ENCODE assay signal across 14 cellular contexts in genomic region chr22:45460288-45461109, GRCh38. TPM values are rescaled to one million over a fixed set of nuclear protein-coding genes. Genes with fewer than 3 reads are reported as not detected.
DNase-seq lines count a peak whose midpoint lies in the region; ATAC-seq, FAIRE-seq and TF ChIP-seq lines count a peak whose summit lies in the region.
"Had no signal": no experiment of that assay in that cellular context is flagged by ENCODE, and none has a peak within 500 bp of the region (broad histone marks: within the 10 kb centered on the region; RNA-seq: fewer than 3 reads in every experiment).

No MANE protein-coding gene starts in this region.

- no peak overlapping the region for H3K9ac ChIP-seq in colonic mucosa (ENCODE audit: low read depth in 2 of 2, low read length in 2 of 2)

- FAIRE-seq in GM12891 (lab: Jason Lieb, UNC) = no peak

- WGBS in hepatocyte (ENCODE audit: low lambda C conversion rate, missing lambda C conversion rate) = 55% methylated on average over 14 of the region's 14 CpGs
- 68 to 78% methylated on average over 14 of the region's 14 CpGs for WGBS in sigmoid colon, 2 donors

- POLR2A ChIA-PET in BJ (lab: Charles Lee) = interaction anchor here (1.0 kb wide), 1 partner anchor 9 kb away, joined by 7 read pairs; no protein-coding TSS in a partner anchor

- no peak overlapping the region for H2AFZ ChIP-seq in hepatocyte

- H4K20me1 ChIP-seq in hepatocyte (ENCODE audit: insufficient read depth, poor library complexity, severe bottlenecking) = no peaks in the 10 kb centered on the region

- H3K4me1 ChIP-seq in colonic mucosa (no peaks in the 10 kb centered on the region), hepatocyte (ENCODE audit: insufficient read depth) (peaks cover 13% of the 10 kb centered on the region), sigmoid colon (no peaks in the 10 kb centered on the region)

- no peaks in the 10 kb centered on the region for H3K9me2 ChIP-seq in hepatocyte (replicated peaks; ENCODE audit: insufficient read depth)

- no peaks in the 10 kb centered on the region for H3K27me3 ChIP-seq in BJ (ENCODE audit: control insufficient read depth, insufficient read depth, low read length)
- H3K27me3 ChIP-seq in colonic mucosa = no peaks in the 10 kb centered on the region
- no peaks in the 10 kb centered on the region for H3K27me3 ChIP-seq in hepatocyte
- no peaks in the 10 kb centered on the region for H3K27me3 ChIP-seq in sigmoid colon

- intact Hi-C loops in colonic mucosa (cut with DNase I) = no loop called here
- intact Hi-C loops in sigmoid colon (cut with DNase I) = no loop called here

- no peaks in the 10 kb centered on the region for H3K9me3 ChIP-seq in colonic mucosa
- H3K9me3 ChIP-seq in hepatocyte (ENCODE audit: low read depth) = no peaks in the 10 kb centered on the region
- no peaks in the 10 kb centered on the region for H3K9me3 ChIP-seq in sigmoid colon

- H3K36me3 ChIP-seq in BJ (ENCODE audit: control insufficient read depth, insufficient read depth, low read length) = no peaks in the 10 kb centered on the region
- H3K36me3 ChIP-seq in colonic mucosa = no peaks in the 10 kb centered on the region
- no peaks in the 10 kb centered on the region for H3K36me3 ChIP-seq in hepatocyte (replicated peaks; ENCODE audit: insufficient read depth, low read depth)
- H3K36me3 ChIP-seq in sigmoid colon = no peaks in the 10 kb centered on the region

- H3K27ac ChIP-seq in colonic mucosa (peak overlapping the region; percentile 32), hepatocyte (peak overlapping the region; percentile 87), sigmoid colon (peak overlapping the region; percentile 55 to 75 (median 62))

- TF ChIP-seq POLR2A in sigmoid colon (IDR thresholded peaks at IDR 0.05) (no peak), GM12891 (IDR thresholded peaks at IDR 0.05; ENCODE audit: low read depth, low read length) (no peak)

- no peaks in the 10 kb centered on the region for H3K79me2 ChIP-seq in hepatocyte

- peak; percentile 57 for DNase-seq in BJ (ENCODE audit: low read depth)
- DNase-seq in colonic mucosa = peak; percentile 31
- peak; percentile 82 for DNase-seq in hepatocyte (ENCODE audit: low spot score)
- DNase-seq in sigmoid colon = peak; percentile 91
- no peak for DNase-seq in GM12891 (ENCODE audit: insufficient read length, low spot score)
- DNase-seq in stimulated activated CD4-positive, alpha-beta T cell treated with anti-CD3 and anti-CD28 coated beads, Interleukin-4, amount 100 ng/mL, for 24 hours = no peak
- DNase-seq: C1 segment of cervical spinal cord; EL; HCEC 1CT; naive thymus-derived CD8-positive, alpha-beta T cell; NCI-H1092; NCI-H524 treated with DMSO at 0.1 percent for 48 hours had no signal

- TF ChIP-seq CTCF in BJ (IDR thresholded peaks at IDR 0.05; ENCODE audit: insufficient read depth, low read depth, low read length) (no peak), colonic mucosa (IDR thresholded peaks at IDR 0.05) (no peak), hepatocyte (IDR thresholded peaks at IDR 0.05; ENCODE audit: poor library complexity) (no peak), sigmoid colon (IDR thresholded peaks at IDR 0.05) (no peak)

- no peak for TF ChIP-seq EP300 in sigmoid colon (IDR thresholded peaks at IDR 0.05)

- H3K4me3 ChIP-seq in BJ (ENCODE audit: low read depth, low read length) (no peak overlapping the region), colonic mucosa (no peak overlapping the region), hepatocyte (no peak overlapping the region), sigmoid colon (no peak overlapping the region)

- CTCF ChIA-PET in BJ (lab: Yijun Ruan, JAX) = interaction anchor here (0.6 to 2.1 kb wide), 4 partner anchors 9 to 40 kb away, joined by 3 to 7 read pairs (median 4); no protein-coding TSS in a partner anchor

- ATAC-seq in GM19467 (IDR thresholded peaks at IDR 0.05; ENCODE audit: unreplicated experiment) (no peak), HG03469 (IDR thresholded peaks at IDR 0.05; ENCODE audit: unreplicated experiment) (no peak)
- ATAC-seq: naive thymus-derived CD8-positive, alpha-beta T cell had no signal

- H3K4me2 ChIP-seq in hepatocyte = peak overlapping the region; percentile 46

TF ChIP-seq in GM12891, 5 proteins besides CTCF, POLR2A, EP300 and RAD21:
- TF ChIP-seq POU2F2 (IDR thresholded peaks at IDR 0.05; ENCODE audit: low read depth, low read length) (no peak), SPI1 (IDR thresholded peaks at IDR 0.05; ENCODE audit: low read depth, low read length) (no peak), PAX5 (IDR thresholded peaks at IDR 0.05; ENCODE audit: insufficient read depth, low read length, severe bottlenecking) (no peak), POLR2AphosphoS5 (IDR thresholded peaks at IDR 0.05; ENCODE audit: low read depth, low read length) (no peak), TAF1 (IDR thresholded peaks at IDR 0.05; ENCODE audit: low read depth, low read length) (no peak)

RNA-seq across cellular contexts. Expression of gene FBLN1, which starts 42.2 kb away (rescaled TPM):
- 681 and 1,033 TPM in 2 replicates for polyA plus RNA-seq in BJ (2011; rRNA removed)
- polyA minus RNA-seq in BJ (2011; rRNA and poly(A)+ RNA removed) = 344 and 433 TPM in 2 replicates
- 10 to 100 TPM; 41.6 to 65.5 TPM for total RNA-seq in colonic mucosa
- 185 and 201 TPM in 2 replicates for total RNA-seq in hepatocyte
- 669 and 709 TPM in 2 replicates for polyA plus RNA-seq in hepatocyte
- 100 to 1,000 TPM; 123 to 230 (median 205) TPM for total RNA-seq in sigmoid colon
- polyA plus RNA-seq in sigmoid colon = 10 to 100 TPM in 2 of 3 donors, 1 to 10 TPM in 1; 9.0 to 43.6 (median 33.0) TPM
- polyA plus RNA-seq in GM12891 (2012; ENCODE audit: low read depth, missing spikeins) = 0.03 TPM
- total RNA-seq: naive thymus-derived CD8-positive, alpha-beta T cell had no signal
- polyA plus RNA-seq: naive thymus-derived CD8-positive, alpha-beta T cell had no signal

RNA-seq across cellular contexts. Expression of gene RIBC2, which starts 47.0 kb away (rescaled TPM):
- 0.58 and 1.0 TPM in 2 replicates for polyA plus RNA-seq in BJ (2011; rRNA removed)
- 0.31 and 0.66 TPM in 2 replicates for polyA minus RNA-seq in BJ (2011; rRNA and poly(A)+ RNA removed)
- 1 to 10 TPM in 1 of 2 donors, under 1 TPM in 1; 0.85 to 6.7 TPM for total RNA-seq in colonic mucosa
- 0.48 and 0.50 TPM in 2 replicates for total RNA-seq in hepatocyte
- polyA plus RNA-seq in hepatocyte = 0.56 and 1.3 TPM in 2 replicates
- not detected for total RNA-seq in sigmoid colon
- 1 to 10 TPM in 1 of 3 donors, not detected in 2; 1.5 TPM for polyA plus RNA-seq in sigmoid colon
- polyA plus RNA-seq in GM12891 (2012; ENCODE audit: low read depth, missing spikeins) = 0.74 TPM
- total RNA-seq: naive thymus-derived CD8-positive, alpha-beta T cell had no signal
- polyA plus RNA-seq: naive thymus-derived CD8-positive, alpha-beta T cell had no signal

RNA-seq across cellular contexts. Expression of gene SMC1B, which starts 47.1 kb away (rescaled TPM):
- polyA plus RNA-seq in BJ (2011; rRNA removed) (not detected in 2 replicates), hepatocyte (0.10 TPM in 1 of 2 replicates, not detected in the other), sigmoid colon (under 1 TPM in 1 of 3 donors, not detected in 2; 0.07 TPM)
- polyA minus RNA-seq in BJ (2011; rRNA and poly(A)+ RNA removed) = not detected in 2 replicates
- total RNA-seq in colonic mucosa (under 1 TPM in 1 of 2 donors, not detected in 1; 0.15 TPM), hepatocyte (not detected in 2 replicates), sigmoid colon (not detected)
- 0.10 TPM for polyA plus RNA-seq in GM12891 (2012; ENCODE audit: low read depth, missing spikeins)
- polyA plus RNA-seq: naive thymus-derived CD8-positive, alpha-beta T cell had no signal

Comparison
In these comparisons a context has a peak if more than half of its experiments do, and no peak if none do; other contexts are left out.
1. DNase-seq: peak in BJ (single experiment), colonic mucosa (single experiment), hepatocyte (single experiment) and sigmoid colon (single experiment); none in GM12891 (single experiment) and stimulated activated CD4-positive, alpha-beta T cell treated with anti-CD3 and anti-CD28 coated beads, Interleukin-4, amount 100 ng/mL, for 24 hours (single experiment).
2. H3K27ac ChIP-seq: peak in every context shown above with its lines; median percentile 87 in hepatocyte; 62 in sigmoid colon; 32 in colonic mucosa.